Comparison of ENCODE assay signal across 8 cellular contexts in the genomic region with DNA sequence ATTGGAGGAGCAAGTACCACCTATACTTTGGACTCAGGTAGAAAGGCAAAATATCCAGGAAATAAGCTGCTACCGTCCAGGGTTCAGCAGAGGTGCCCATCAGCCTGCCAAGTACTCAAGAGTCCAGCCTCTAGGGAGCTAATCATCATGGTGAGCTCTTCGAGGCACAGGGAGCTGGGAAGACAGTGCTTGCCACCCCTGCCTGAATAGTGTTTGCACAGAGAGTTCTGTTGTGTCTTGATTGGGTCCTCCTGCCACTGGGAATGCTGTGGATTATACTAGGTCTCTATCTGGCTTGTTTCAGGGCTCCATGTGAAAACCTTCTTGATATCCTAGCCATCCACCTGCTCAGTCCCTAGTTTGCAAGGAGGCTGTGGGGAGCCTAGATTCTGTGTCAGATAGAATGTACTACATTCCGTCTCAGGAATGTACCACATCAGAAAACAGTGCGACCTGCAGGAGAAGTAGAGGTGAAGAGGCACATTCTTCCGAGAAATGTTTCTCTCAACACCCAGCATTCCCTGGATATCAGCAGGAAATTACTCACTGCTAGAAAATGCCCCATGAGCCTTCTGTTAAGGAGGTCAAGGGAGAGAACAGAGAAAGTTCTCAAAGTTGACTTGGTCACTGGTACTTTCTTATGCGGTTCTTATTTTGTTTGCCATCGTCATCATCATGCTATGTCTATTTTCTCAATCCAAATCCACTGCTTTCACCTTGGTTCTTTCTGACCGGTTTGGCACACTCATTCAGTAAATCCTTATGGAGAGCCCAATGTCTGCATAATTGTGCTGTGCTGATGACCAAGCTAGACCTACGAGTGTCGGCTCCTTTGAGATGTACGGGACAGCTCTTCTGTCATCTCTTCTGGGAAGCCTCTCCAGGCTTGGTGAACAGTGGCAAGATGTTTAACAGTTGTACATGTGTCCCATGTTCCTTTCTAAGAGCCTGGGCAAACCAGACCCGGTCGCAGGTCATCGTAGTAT. TPM values are rescaled to one million over a fixed set of nuclear protein-coding genes. Genes with fewer than 3 reads are reported as not detected.
DNase-seq lines count a peak whose midpoint lies in the region; ATAC-seq and TF ChIP-seq lines count a peak whose summit lies in the region.

No MANE protein-coding gene starts in this region.

- peak; percentile 18 to 33 for ATAC-seq in activated naive CD4-positive, alpha-beta T cell treated with anti-CD3 and anti-CD28 coated beads, Interleukin-2, amount 50 U/mL, for 72 hours
- ATAC-seq in activated naive CD8-positive, alpha-beta T cell treated with anti-CD3 and anti-CD28 coated beads, Interleukin-2, amount 50 U/mL, for 24 hours: no peak

- H3K27ac ChIP-seq in uterus: peak overlapping the region; percentile 50 to 55

- TF ChIP-seq CTCF in kidney epithelial cell (IDR thresholded peaks at IDR 0.05; ENCODE audit: insufficient read depth, low read length, poor library complexity, severe bottlenecking) (no peak), uterus (IDR thresholded peaks at IDR 0.05) (no peak)

- H3K27me3 ChIP-seq in kidney epithelial cell (ENCODE audit: control insufficient read depth, insufficient read depth, low read length) (no peaks in the 10 kb centered on the region), uterus (no peaks in the 10 kb centered on the region)

- no peaks in the 10 kb centered on the region for H3K9me3 Mint-ChIP-seq in activated naive CD4-positive, alpha-beta T cell treated with anti-CD3 and anti-CD28 coated beads, Interleukin-2, amount 50 U/mL, for 72 hours
- H3K9me3 Mint-ChIP-seq in activated naive CD4-positive, alpha-beta T cell treated with anti-CD3 and anti-CD28 coated beads, Interleukin-2, amount 10 ng/mL, durations not matched to agents 7 days and 5 days: no peaks in the 10 kb centered on the region
- no peaks in the 10 kb centered on the region for H3K9me3 Mint-ChIP-seq in activated naive CD8-positive, alpha-beta T cell treated with anti-CD3 and anti-CD28 coated beads, Interleukin-2, amount 50 U/mL, for 24 hours

- no peaks in the 10 kb centered on the region for H3K9me3 ChIP-seq in uterus

- peaks cover 12 to 17% of the 10 kb centered on the region in 2 donors for H3K4me1 ChIP-seq in uterus

- H3K4me1 Mint-ChIP-seq in activated naive CD4-positive, alpha-beta T cell treated with anti-CD3 and anti-CD28 coated beads, Interleukin-2, amount 10 ng/mL, durations not matched to agents 7 days and 5 days: peaks cover 75% of the 10 kb centered on the region
- peaks cover 76% of the 10 kb centered on the region for H3K4me1 Mint-ChIP-seq in activated naive CD8-positive, alpha-beta T cell treated with anti-CD3 and anti-CD28 coated beads, Interleukin-2, amount 50 U/mL, for 24 hours

- intact Hi-C loops in uterus (cut with DNase I; ENCODE audit: low total_unique reads): no loop called here

- DNase-seq in activated naive CD4-positive, alpha-beta T cell treated with anti-CD3 and anti-CD28 coated beads, Interleukin-2, amount 50 U/mL, for 72 hours (ENCODE audit: low spot score in 2 of 2): no peak
- DNase-seq in activated naive CD4-positive, alpha-beta T cell treated with anti-CD3 and anti-CD28 coated beads, Interleukin-2, amount 10 ng/mL, durations not matched to agents 7 days and 5 days: no peak
- DNase-seq in activated naive CD8-positive, alpha-beta T cell treated with anti-CD3 and anti-CD28 coated beads, Interleukin-2, amount 50 U/mL, for 24 hours: no peak
- DNase-seq in kidney epithelial cell (ENCODE audit: low read depth) (peak; percentile 94), uterus (no peak), DMS53 (lab: John Stamatoyannopoulos, UW) (no peak), MV-4-11 (lab: John Stamatoyannopoulos, UW) (no peak), hypothalamus (lab: John Stamatoyannopoulos, UW) (no peak)

- CTCF ChIA-PET in activated naive CD4-positive, alpha-beta T cell treated with anti-CD3 and anti-CD28 coated beads, Interleukin-2, amount 10 ng/mL, durations not matched to agents 7 days and 5 days (lab: Charles Lee): interaction anchor here (0.7 to 1.4 kb wide), 2 partner anchors 9 to 48 kb away, joined by 3 to 4 read pairs; no protein-coding TSS in a partner anchor

- TF ChIP-seq POLR2A in uterus (IDR thresholded peaks at IDR 0.05): no peak

- no peak overlapping the region for H3K4me3 ChIP-seq in kidney epithelial cell (ENCODE audit: low read depth, low read length)
- H3K4me3 ChIP-seq in uterus: no peak overlapping the region

- H3K36me3 Mint-ChIP-seq in activated naive CD4-positive, alpha-beta T cell treated with anti-CD3 and anti-CD28 coated beads, Interleukin-2, amount 50 U/mL, for 72 hours: peaks cover 0 to 44% of the 10 kb centered on the region in 2 donors
- peaks cover 46% of the 10 kb centered on the region for H3K36me3 Mint-ChIP-seq in activated naive CD4-positive, alpha-beta T cell treated with anti-CD3 and anti-CD28 coated beads, Interleukin-2, amount 10 ng/mL, durations not matched to agents 7 days and 5 days
- peaks cover 29% of the 10 kb centered on the region for H3K36me3 Mint-ChIP-seq in activated naive CD8-positive, alpha-beta T cell treated with anti-CD3 and anti-CD28 coated beads, Interleukin-2, amount 50 U/mL, for 24 hours (ENCODE audit: low read depth)

- peak overlapping the region; percentile 43 to 84 for H3K27ac Mint-ChIP-seq in activated naive CD4-positive, alpha-beta T cell treated with anti-CD3 and anti-CD28 coated beads, Interleukin-2, amount 50 U/mL, for 72 hours
- no peak overlapping the region for H3K27ac Mint-ChIP-seq in activated naive CD4-positive, alpha-beta T cell treated with anti-CD3 and anti-CD28 coated beads, Interleukin-2, amount 10 ng/mL, durations not matched to agents 7 days and 5 days
- peak overlapping the region; percentile 74 for H3K27ac Mint-ChIP-seq in activated naive CD8-positive, alpha-beta T cell treated with anti-CD3 and anti-CD28 coated beads, Interleukin-2, amount 50 U/mL, for 24 hours

- H3K36me3 ChIP-seq in kidney epithelial cell (ENCODE audit: control insufficient read depth, insufficient read depth, low read length) (no peaks in the 10 kb centered on the region), uterus (no peaks in the 10 kb centered on the region)

- H3K4me3 Mint-ChIP-seq in activated naive CD4-positive, alpha-beta T cell treated with anti-CD3 and anti-CD28 coated beads, Interleukin-2, amount 10 ng/mL, durations not matched to agents 7 days and 5 days: no peak overlapping the region
- no peak overlapping the region for H3K4me3 Mint-ChIP-seq in activated naive CD8-positive, alpha-beta T cell treated with anti-CD3 and anti-CD28 coated beads, Interleukin-2, amount 50 U/mL, for 24 hours

- H3K27me3 Mint-ChIP-seq in activated naive CD4-positive, alpha-beta T cell treated with anti-CD3 and anti-CD28 coated beads, Interleukin-2, amount 10 ng/mL, durations not matched to agents 7 days and 5 days: no peaks in the 10 kb centered on the region
- no peaks in the 10 kb centered on the region for H3K27me3 Mint-ChIP-seq in activated naive CD8-positive, alpha-beta T cell treated with anti-CD3 and anti-CD28 coated beads, Interleukin-2, amount 50 U/mL, for 24 hours

RNA-seq across cellular contexts. Expression of a gene that starts 30.7 kb away (rescaled TPM):
- total RNA-seq in activated naive CD4-positive, alpha-beta T cell treated with anti-CD3 and anti-CD28 coated beads, Interleukin-2, amount 50 U/mL, for 72 hours: 100 to 1,000 TPM in 1 of 2 donors, 10 to 100 TPM in 1; 52.6 to 113 TPM
- total RNA-seq in kidney epithelial cell: 36.7 and 36.9 TPM in 2 replicates
- 10 to 100 TPM; 14.1 to 33.9 (median 20.2) TPM for total RNA-seq in uterus
